Comparison of ENCODE assay signal across 22 cellular contexts in the genomic region with DNA sequence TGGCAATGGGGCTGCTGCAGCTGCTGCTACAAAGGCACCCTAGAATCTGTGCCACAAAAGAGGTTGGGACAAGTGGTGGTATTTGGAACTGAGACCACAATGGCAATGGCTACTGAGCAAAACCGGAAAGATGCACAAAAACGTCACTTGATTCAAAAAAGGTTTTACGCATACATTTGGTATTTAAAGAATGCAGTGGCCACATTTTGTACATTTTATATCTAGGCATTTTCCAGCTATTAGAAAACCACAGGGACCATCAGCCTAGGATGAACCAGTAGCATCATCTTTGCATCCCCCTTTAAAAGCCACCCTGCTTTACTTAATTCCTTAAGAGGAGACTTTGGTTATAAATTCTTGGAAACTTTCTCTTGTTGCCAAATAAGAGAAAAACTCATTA.
"Had no signal": no experiment of that assay in that cellular context is flagged by ENCODE, and none has a peak within 500 bp of the region (broad histone marks: within the 10 kb centered on the region; RNA-seq: fewer than 3 reads in every experiment).

No MANE protein-coding gene starts in this region.

- H3K36me3 ChIP-seq: gastrocnemius medialis, heart left ventricle, prostate gland, right atrium auricular region, tibial nerve, vagina had no signal

- H3K36me3 Mint-ChIP-seq: activated naive CD4-positive, alpha-beta T cell treated with anti-CD3 and anti-CD28 coated beads, Interleukin-2, amount 10 ng/mL, durations not matched to agents 7 days and 5 days had no signal

- H3K9me3 ChIP-seq: gastrocnemius medialis, heart left ventricle, prostate gland, right atrium auricular region, tibial nerve, vagina had no signal

- DNase-seq: activated CD4-positive, alpha-beta T cell treated with anti-CD3 and anti-CD28 coated beads, Interleukin-2, amount 10 ng/mL, durations not matched to agents 7 days and 5 days; activated CD8-positive, alpha-beta memory T cell treated with anti-CD3 and anti-CD28 coated beads, Interleukin-2, amount 50 U/mL, for 4 hours; activated CD8-positive, alpha-beta T cell treated with anti-CD3 and anti-CD28 coated beads, Interleukin-2, amount 10 ng/mL, durations not matched to agents 7 days and 5 days; activated effector memory CD4-positive, alpha-beta T cell treated with Interleukin-2 at 50 U/mL for 16 hours; activated naive CD4-positive, alpha-beta T cell treated with anti-CD3 and anti-CD28 coated beads, Interleukin-2, amount 10 ng/mL, durations not matched to agents 7 days and 5 days; activated naive CD8-positive, alpha-beta T cell treated with anti-CD3 and anti-CD28 coated beads, Interleukin-2, amount 50 U/mL, for 24 hours; activated T-cell treated with anti-CD3 and anti-CD28 coated beads, Interleukin-2, amount 50 U/mL, for 4 hours; aorta; effector CD4-positive, alpha-beta T cell; gastrocnemius medialis; heart left ventricle; kidney glomerular epithelial cell; left ventricle myocardium superior; stimulated activated CD4-positive, alpha-beta T cell treated with anti-CD3 and anti-CD28 coated beads, Interleukin-2, amount 100 ng/mL, for 24 hours; stimulated activated naive CD8-positive, alpha-beta T cell treated with anti-CD3 and anti-CD28 coated beads, Interleukin-15, Interleukin-2, amounts not matched to agents 100 U/mL and 50 U/mL, for 24 hours; T1000 had no signal

- H3K4me1 ChIP-seq: gastrocnemius medialis, heart left ventricle, prostate gland, right atrium auricular region, tibial nerve, vagina had no signal

- H3K4me1 Mint-ChIP-seq: activated CD4-positive, alpha-beta T cell treated with anti-CD3 and anti-CD28 coated beads, Interleukin-2, amount 10 ng/mL, durations not matched to agents 7 days and 5 days; activated naive CD4-positive, alpha-beta T cell treated with anti-CD3 and anti-CD28 coated beads, Interleukin-2, amount 10 ng/mL, durations not matched to agents 7 days and 5 days; activated naive CD8-positive, alpha-beta T cell treated with anti-CD3 and anti-CD28 coated beads, Interleukin-2, amount 50 U/mL, for 24 hours; neural crest cell had no signal

- H3K27me3 ChIP-seq: gastrocnemius medialis, heart left ventricle, right atrium auricular region, tibial nerve, vagina had no signal

- H3K4me3 Mint-ChIP-seq: activated CD4-positive, alpha-beta T cell treated with anti-CD3 and anti-CD28 coated beads, Interleukin-2, amount 10 ng/mL, durations not matched to agents 7 days and 5 days; activated CD8-positive, alpha-beta T cell treated with anti-CD3 and anti-CD28 coated beads, Interleukin-2, amount 10 ng/mL, durations not matched to agents 7 days and 5 days; activated naive CD4-positive, alpha-beta T cell treated with anti-CD3 and anti-CD28 coated beads, Interleukin-2, amount 10 ng/mL, durations not matched to agents 7 days and 5 days; activated naive CD8-positive, alpha-beta T cell treated with anti-CD3 and anti-CD28 coated beads, Interleukin-2, amount 50 U/mL, for 24 hours; activated T-cell treated with anti-CD3 and anti-CD28 coated beads, Interleukin-2, amount 50 U/mL, for 4 hours; neural crest cell had no signal

- H3K27ac ChIP-seq: gastrocnemius medialis, heart left ventricle, prostate gland, right atrium auricular region, tibial nerve, vagina had no signal

- H3K4me3 ChIP-seq: gastrocnemius medialis, heart left ventricle, prostate gland, right atrium auricular region, tibial nerve, vagina had no signal

- H3K9me3 Mint-ChIP-seq: activated CD4-positive, alpha-beta T cell treated with anti-CD3 and anti-CD28 coated beads, Interleukin-2, amount 10 ng/mL, durations not matched to agents 7 days and 5 days; activated naive CD4-positive, alpha-beta T cell treated with anti-CD3 and anti-CD28 coated beads, Interleukin-2, amount 10 ng/mL, durations not matched to agents 7 days and 5 days; activated naive CD8-positive, alpha-beta T cell treated with anti-CD3 and anti-CD28 coated beads, Interleukin-2, amount 50 U/mL, for 24 hours; activated T-cell treated with anti-CD3 and anti-CD28 coated beads, Interleukin-2, amount 50 U/mL, for 4 hours had no signal

- H3K27ac Mint-ChIP-seq: activated CD4-positive, alpha-beta T cell treated with anti-CD3 and anti-CD28 coated beads, Interleukin-2, amount 10 ng/mL, durations not matched to agents 7 days and 5 days; activated CD8-positive, alpha-beta T cell treated with anti-CD3 and anti-CD28 coated beads, Interleukin-2, amount 10 ng/mL, durations not matched to agents 7 days and 5 days; activated naive CD4-positive, alpha-beta T cell treated with anti-CD3 and anti-CD28 coated beads, Interleukin-2, amount 10 ng/mL, durations not matched to agents 7 days and 5 days; activated naive CD8-positive, alpha-beta T cell treated with anti-CD3 and anti-CD28 coated beads, Interleukin-2, amount 50 U/mL, for 24 hours had no signal

- FAIRE-seq: bronchial epithelial cell had no signal
